25 cellular contexts compared by ENCODE assay signal in the genomic region with DNA sequence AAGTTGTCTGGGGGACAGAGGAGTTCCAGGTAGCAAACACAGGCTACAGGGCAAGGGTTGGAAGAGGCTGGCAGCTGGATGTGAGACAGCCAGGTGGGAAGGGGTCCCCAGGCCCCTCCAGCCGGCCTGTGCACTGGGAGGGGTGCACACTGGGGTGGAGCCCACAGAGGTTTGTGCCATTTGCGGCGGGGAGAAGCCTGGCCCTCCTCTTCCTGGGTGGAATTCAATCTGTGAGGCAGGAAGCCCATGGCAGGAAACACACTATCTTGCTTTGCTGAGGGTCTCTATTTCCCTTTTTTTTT.
"Had no signal": no experiment of that assay in that cellular context is flagged by ENCODE, and none has a peak within 500 bp of the region (broad histone marks: within the 10 kb centered on the region; RNA-seq: fewer than 3 reads in every experiment).

No MANE protein-coding gene starts in this region.

- H3K27me3 ChIP-seq: Peyer's patch had no signal

- H3K27ac Mint-ChIP-seq: activated CD8-positive, alpha-beta T cell treated with anti-CD3 and anti-CD28 coated beads for 36 hours; activated naive CD4-positive, alpha-beta T cell treated with anti-CD3 and anti-CD28 coated beads, Interleukin-2, amount 50 U/mL, for 72 hours; activated naive CD8-positive, alpha-beta T cell treated with anti-CD3 and anti-CD28 coated beads, Interleukin-2, amount 50 U/mL, for 24 hours; activated T-cell treated with anti-CD3 and anti-CD28 coated beads, Interleukin-2, amount 50 U/mL, for 24 hours; activated T-helper 1 cell treated with anti-CD3 and anti-CD28 coated beads, Interleukin-12 subunit alpha, Interleukin-12 subunit beta, Interleukin-2, Interleukin-4 antibody, amounts not matched to agents 30 ng/mL and 10 ng/mL and 1 ng/mL, durations not matched to agents 14 hours and 24 hours and 36 hours; T-helper 1 cell treated with Interleukin-12 subunit alpha and Interleukin-12 subunit beta and Interleukin-4 antibody, amounts not matched to agents 30 μg/mL and 1 μg/mL, for 36 hours had no signal

- H3K4me1 Mint-ChIP-seq: activated naive CD8-positive, alpha-beta T cell treated with anti-CD3 and anti-CD28 coated beads, Interleukin-2, amount 50 U/mL, for 24 hours; brain; central memory CD8-positive, alpha-beta T cell had no signal

- H3K4me3 ChIP-seq: Peyer's patch had no signal

- H3K36me3 Mint-ChIP-seq: activated naive CD4-positive, alpha-beta T cell treated with anti-CD3 and anti-CD28 coated beads, Interleukin-2, amount 50 U/mL, for 72 hours had no signal

- H3K27ac ChIP-seq: Peyer's patch had no signal

- DNase-seq: activated CD4-positive, alpha-beta T cell treated with anti-CD3 and anti-CD28 coated beads for 4 hours; activated CD8-positive, alpha-beta T cell treated with anti-CD3 and anti-CD28 coated beads for 36 hours; activated effector memory CD4-positive, alpha-beta T cell treated with Interleukin-2 at 50 U/mL for 16 hours; activated naive CD4-positive, alpha-beta T cell treated with Interleukin-2 at 50 U/mL for 16 hours; activated naive CD8-positive, alpha-beta T cell treated with anti-CD3 and anti-CD28 coated beads, Interleukin-2, amount 50 U/mL, for 24 hours; activated T-cell treated with anti-CD3 and anti-CD28 coated beads, Interleukin-2, amount 50 U/mL, for 24 hours; amniotic stem cell; KG1; NCI-H1092 treated with DMSO at 0.1 percent for 48 hours; NCI-H1417 treated with DMSO at 0.1 percent for 48 hours; NCI-H1694 treated with DMSO at 0.1 percent for 48 hours; NCI-H2029 treated with DMSO at 0.1 percent for 48 hours; NCI-H345; NCI-H510A; NCI-H69; NK-92 treated with Interleukin-12 subunit alpha and Interleukin-12 subunit beta, amount 100 ng/mL, for 24 hours; OCI-M1; Peyer's patch; SHP77 treated with DMSO at 0.1 percent for 48 hours had no signal

- H3K9me3 ChIP-seq: Peyer's patch had no signal

- H3K4me3 Mint-ChIP-seq: activated CD8-positive, alpha-beta T cell treated with anti-CD3 and anti-CD28 coated beads for 36 hours; activated naive CD8-positive, alpha-beta T cell treated with anti-CD3 and anti-CD28 coated beads, Interleukin-2, amount 50 U/mL, for 24 hours; activated T-cell treated with anti-CD3 and anti-CD28 coated beads, Interleukin-2, amount 50 U/mL, for 24 hours; activated T-helper 1 cell treated with anti-CD3 and anti-CD28 coated beads, Interleukin-12 subunit alpha, Interleukin-12 subunit beta, Interleukin-2, Interleukin-4 antibody, amounts not matched to agents 30 ng/mL and 10 ng/mL and 1 ng/mL, durations not matched to agents 14 hours and 24 hours and 36 hours; brain; central memory CD8-positive, alpha-beta T cell; T-helper 1 cell treated with Interleukin-12 subunit alpha and Interleukin-12 subunit beta and Interleukin-4 antibody, amounts not matched to agents 30 μg/mL and 1 μg/mL, for 36 hours had no signal

- H3K9me3 Mint-ChIP-seq: activated CD8-positive, alpha-beta T cell treated with anti-CD3 and anti-CD28 coated beads for 36 hours; activated naive CD4-positive, alpha-beta T cell treated with anti-CD3 and anti-CD28 coated beads, Interleukin-2, amount 50 U/mL, for 72 hours; activated naive CD8-positive, alpha-beta T cell treated with anti-CD3 and anti-CD28 coated beads, Interleukin-2, amount 50 U/mL, for 24 hours; activated T-cell treated with anti-CD3 and anti-CD28 coated beads, Interleukin-2, amount 50 U/mL, for 24 hours; activated T-helper 1 cell treated with anti-CD3 and anti-CD28 coated beads, Interleukin-12 subunit alpha, Interleukin-12 subunit beta, Interleukin-2, Interleukin-4 antibody, amounts not matched to agents 30 ng/mL and 10 ng/mL and 1 ng/mL, durations not matched to agents 14 hours and 24 hours and 36 hours; brain; central memory CD8-positive, alpha-beta T cell; T-helper 1 cell treated with Interleukin-12 subunit alpha and Interleukin-12 subunit beta and Interleukin-4 antibody, amounts not matched to agents 30 μg/mL and 1 μg/mL, for 36 hours had no signal

- H3K27me3 Mint-ChIP-seq: activated CD8-positive, alpha-beta T cell treated with anti-CD3 and anti-CD28 coated beads for 36 hours; activated naive CD8-positive, alpha-beta T cell treated with anti-CD3 and anti-CD28 coated beads, Interleukin-2, amount 50 U/mL, for 24 hours; activated T-cell treated with anti-CD3 and anti-CD28 coated beads, Interleukin-2, amount 50 U/mL, for 24 hours; brain; central memory CD8-positive, alpha-beta T cell had no signal

- ATAC-seq: activated CD4-positive, CD25-positive, alpha-beta regulatory T cell treated with anti-CD3 and anti-CD28 coated beads, Interleukin-2, amount 50 U/mL, for 24 hours; activated CD8-positive, alpha-beta T cell treated with anti-CD3 and anti-CD28 coated beads for 36 hours; activated naive CD4-positive, alpha-beta T cell treated with anti-CD3 and anti-CD28 coated beads, Interleukin-2, amount 50 U/mL, for 72 hours had no signal

- H3K4me1 ChIP-seq: Peyer's patch had no signal
